Comparison of ENCODE assay signal across 29 cellular contexts in genomic region chr10:8456386-8456785, GRCh38.
"Had no signal": no experiment of that assay in that cellular context is flagged by ENCODE, and none has a peak within 500 bp of the region (broad histone marks: within the 10 kb centered on the region; RNA-seq: fewer than 3 reads in every experiment).

No MANE protein-coding gene starts in this region.

- H3K36me3 ChIP-seq: adrenal gland, brain microvascular endothelial cell had no signal

- H3K4me1 ChIP-seq: adrenal gland, body of pancreas had no signal

- H3K9me3 ChIP-seq: adrenal gland had no signal

- H3K27me3 ChIP-seq: adrenal gland, body of pancreas, brain microvascular endothelial cell had no signal

- H3K4me3 ChIP-seq: adrenal gland, body of pancreas had no signal

- DNase-seq: activated B cell treated with CpG ODN at 0.5 μM for 24 hours; activated CD4-positive, alpha-beta memory T cell treated with anti-CD3 and anti-CD28 coated beads for 36 hours; activated CD4-positive, alpha-beta T cell treated with anti-CD3 and anti-CD28 coated beads for 4 hours; activated CD4-positive, alpha-beta T cell treated with anti-CD3 and anti-CD28 coated beads, Interleukin-2, amount 10 ng/mL, durations not matched to agents 24 days and 14 days; activated CD4-positive, alpha-beta T cell treated with anti-CD3 and anti-CD28 coated beads, Interleukin-2, amount 50 U/mL, for 1 hour; activated CD4-positive, alpha-beta T cell treated with anti-CD3 and anti-CD28 coated beads, Interleukin-2, amount 50 U/mL, for 4 hours; activated CD4-positive, CD25-positive, alpha-beta regulatory T cell treated with anti-CD3 and anti-CD28 coated beads, Interleukin-2, amount 50 U/mL, for 72 hours; activated CD8-positive, alpha-beta memory T cell treated with anti-CD3 and anti-CD28 coated beads, Interleukin-2, amount 50 U/mL, for 4 hours; activated CD8-positive, alpha-beta T cell treated with anti-CD3 and anti-CD28 coated beads for 36 hours; activated effector memory CD4-positive, alpha-beta T cell treated with anti-CD3 and anti-CD28 coated beads, Interleukin-2, amount 50 U/mL, for 16 hours; activated gamma-delta T cell treated with Interleukin-2 at 50 U/mL for 16 hours; activated naive CD4-positive, alpha-beta T cell; activated naive CD4-positive, alpha-beta T cell treated with anti-CD3 and anti-CD28 coated beads for 36 hours; activated naive CD4-positive, alpha-beta T cell treated with anti-CD3 and anti-CD28 coated beads, Interleukin-2, amount 50 U/mL, for 16 hours; activated naive CD8-positive, alpha-beta T cell treated with anti-CD3 and anti-CD28 coated beads for 36 hours; activated T-cell treated with anti-CD3 and anti-CD28 coated beads for 4 hours; activated T-cell treated with anti-CD3 and anti-CD28 coated beads, Interleukin-2, amount 50 U/mL, for 1 hour; activated T-cell treated with anti-CD3 and anti-CD28 coated beads, Interleukin-2, amount 50 U/mL, for 4 hours; activated T-cell treated with anti-CD3 and anti-CD28 coated beads, Interleukin-2, amount 50 U/mL, for 72 hours; adrenal gland; amniotic stem cell; aorta; body of pancreas; brain microvascular endothelial cell; central memory CD4-positive, alpha-beta T cell; T-helper 1 cell; T-helper 2 cell; T-helper 9 cell had no signal

- H3K27ac ChIP-seq: adrenal gland, body of pancreas, brain microvascular endothelial cell, VCaP had no signal
